Comparison of ENCODE assay signal across 19 cellular contexts in the genomic region with DNA sequence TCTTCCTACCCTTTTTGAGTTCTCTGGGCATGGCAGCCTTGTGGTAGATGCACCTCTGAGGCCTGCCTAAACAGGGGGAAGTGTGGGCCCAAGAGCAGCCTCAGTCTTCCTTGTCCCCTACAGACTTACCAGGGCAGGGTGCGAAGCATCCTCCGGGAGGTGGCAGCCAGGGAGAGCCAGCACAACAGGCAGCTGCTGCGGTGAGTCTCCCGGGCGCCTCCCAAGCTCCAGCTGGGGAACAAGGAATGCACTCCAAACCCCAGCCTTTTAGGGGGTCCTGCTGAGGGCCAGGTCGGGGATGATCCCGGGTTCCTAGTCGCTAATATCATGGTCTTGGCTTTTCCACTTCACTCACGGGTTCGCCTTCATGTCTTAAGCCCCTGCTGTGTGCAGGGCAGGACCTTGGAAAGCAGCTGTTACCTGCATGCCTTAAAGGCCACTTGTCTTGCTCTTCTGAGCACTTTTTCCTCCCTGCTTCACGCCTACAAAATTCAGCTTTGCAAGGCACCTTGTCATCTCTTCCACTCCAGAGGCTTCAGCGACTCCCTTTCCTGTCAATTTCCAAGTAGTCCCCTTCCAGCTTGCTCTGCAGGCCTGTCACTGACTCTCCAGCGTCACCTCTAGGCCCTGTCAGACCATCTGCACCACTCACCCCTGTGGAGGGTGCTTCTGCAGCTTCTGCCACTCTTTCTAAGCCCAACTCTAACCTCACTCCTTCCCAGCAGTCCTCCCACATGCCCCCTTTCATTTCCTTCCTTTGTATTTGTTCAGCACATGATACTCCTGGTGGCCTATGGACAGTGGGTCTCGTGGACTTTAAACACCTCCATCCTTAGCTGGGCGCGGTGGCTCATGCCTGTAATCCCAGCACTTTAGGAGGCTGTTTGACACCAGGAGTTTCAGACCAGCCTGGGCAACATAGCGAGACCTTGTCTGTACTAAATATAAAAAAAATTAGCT. TPM values are rescaled to one million over a fixed set of nuclear protein-coding genes. Genes with fewer than 3 reads are reported as not detected.
DNase-seq lines count a peak whose midpoint lies in the region; ATAC-seq, FAIRE-seq and TF ChIP-seq lines count a peak whose summit lies in the region.
"Had no signal": no experiment of that assay in that cellular context is flagged by ENCODE, and none has a peak within 500 bp of the region (broad histone marks: within the 10 kb centered on the region; RNA-seq: fewer than 3 reads in every experiment).

No MANE protein-coding gene starts in this region.

- ATAC-seq in SK-N-SH treated with all-trans-retinoic acid at 6 μM for 48 hours = no peak
- ATAC-seq: activated CD4-positive, CD25-positive, alpha-beta regulatory T cell treated with anti-CD3 and anti-CD28 coated beads, Interleukin-2, amount 50 U/mL, for 24 hours; activated T-cell treated with anti-CD3 and anti-CD28 coated beads, Interleukin-2, amount 50 U/mL, for 4 hours; HCT116; right cardiac atrium; Right ventricle myocardium inferior had no signal

- no peak for TF ChIP-seq RAD21 in SK-N-SH (IDR thresholded peaks at IDR 0.05; ENCODE audit: low read length)
- TF ChIP-seq RAD21 in Ishikawa (IDR thresholded peaks at IDR 0.05; ENCODE audit: low read depth) = no peak

- TF ChIP-seq EP300 in SK-N-SH (IDR thresholded peaks at IDR 0.05; ENCODE audit: borderline replicate concordance in 1 of 2, low read depth in 1 of 2, low read length in 1 of 2) (no peak), Ishikawa (IDR thresholded peaks at IDR 0.05; ENCODE audit: borderline replicate concordance) (no peak)

- H3K4me1 ChIP-seq in SK-N-SH (ENCODE audit: control insufficient read depth in 1 of 2, insufficient read depth in 2 of 2, low read depth in 1 of 2, low read length in 1 of 2) (peaks cover 14 to 22% of the 10 kb centered on the region in 2 experiments; a peak in 1 of 4 replicates), osteoblast (ENCODE audit: insufficient read depth, low read length) (peaks cover 13% of the 10 kb centered on the region), spleen (no peaks in the 10 kb centered on the region)

- DNase-seq in SK-N-SH = no peak
- DNase-seq in bronchial epithelial cell (ENCODE audit: low read depth) = no peak
- peak; percentile 60 for DNase-seq in osteoblast (ENCODE audit: insufficient read length, low spot score, missing footprints)
- DNase-seq in spleen = no peak
- no peak for DNase-seq in AG08396 (ENCODE audit: low spot score)
- DNase-seq in NCI-H146 treated with DMSO at 0.1 percent for 48 hours (lab: John Stamatoyannopoulos, UW; ENCODE audit: unreplicated experiment) = no peak
- DNase-seq: 8988T; activated T-cell treated with anti-CD3 and anti-CD28 coated beads, Interleukin-2, amount 50 U/mL, for 4 hours; NCI-H2029 treated with DMSO at 0.1 percent for 48 hours; NK-92 treated with Interleukin-12 subunit alpha and Interleukin-12 subunit beta, amount 100 ng/mL, for 24 hours; right cardiac atrium; tibial artery had no signal

- H2AFZ ChIP-seq in SK-N-SH (ENCODE audit: low read depth) = no peak overlapping the region
- no peak overlapping the region for H2AFZ ChIP-seq in osteoblast (ENCODE audit: low read length)

- H3K27me3 ChIP-seq in SK-N-SH (ENCODE audit: insufficient read depth) (no peaks in the 10 kb centered on the region), bronchial epithelial cell (ENCODE audit: control insufficient read depth, insufficient read depth, low read length) (no peaks in the 10 kb centered on the region), osteoblast (ENCODE audit: insufficient read depth, low read length) (no peaks in the 10 kb centered on the region), spleen (replicated peaks in 1 of 7) (no peaks in the 10 kb centered on the region)
- H3K27me3 ChIP-seq: ascending aorta, neutrophil, tibial artery had no signal

- no peak overlapping the region for H3K4me2 ChIP-seq in SK-N-SH
- no peak overlapping the region for H3K4me2 ChIP-seq in osteoblast (ENCODE audit: insufficient read depth, low read length)

- 86% methylated on average over 15 of the region's 17 CpGs for WGBS in SK-N-SH (ENCODE audit: low lambda C conversion rate)
- 90 to 91% (median 90%) methylated on average over 15 to 17 of the region's 17 CpGs for WGBS in spleen, 5 donors

- H3K9ac ChIP-seq in SK-N-SH = no peak overlapping the region

- intact Hi-C loops in spleen (cut with DNase I; ENCODE audit: low total_unique reads) = no loop called here

- H3K4me3 ChIP-seq in SK-N-SH (ENCODE audit: low read depth in 2 of 2, low read length in 1 of 2) (no peak overlapping the region), bronchial epithelial cell (ENCODE audit: low read depth, low read length) (no peak overlapping the region), osteoblast (ENCODE audit: insufficient read depth, low read length) (no peak overlapping the region), spleen (no peak overlapping the region)
- H3K4me3 ChIP-seq: ascending aorta, tibial artery had no signal

- CTCF ChIA-PET in SK-N-SH (lab: Yijun Ruan, JAX) = interaction anchor here (0.7 to 1.5 kb wide), 2 partner anchors 29 to 49 kb away, joined by 3 read pairs; no protein-coding TSS in a partner anchor

- H3K36me3 ChIP-seq in SK-N-SH (replicated peaks in 1 of 2; ENCODE audit: control insufficient read depth in 1 of 2, insufficient read depth in 2 of 2, low read length in 1 of 2) (peaks cover 0 to 10% of the 10 kb centered on the region in 2 experiments), bronchial epithelial cell (ENCODE audit: control insufficient read depth, insufficient read depth, low read length) (peaks cover 2% of the 10 kb centered on the region), osteoblast (ENCODE audit: insufficient read depth, low read length) (peaks cover 2% of the 10 kb centered on the region), spleen (peaks cover 0 to 97% (median 46%) of the 10 kb centered on the region in 6 donors)

- H3K27ac ChIP-seq in SK-N-SH (ENCODE audit: low read depth in 2 of 2, low read length in 1 of 2) (no peak overlapping the region), osteoblast (ENCODE audit: low read depth, low read length) (no peak overlapping the region), spleen (no peak overlapping the region)
- H3K27ac ChIP-seq: ascending aorta, neutrophil, tibial artery had no signal

- no peaks in the 10 kb centered on the region for H4K20me1 ChIP-seq in SK-N-SH (ENCODE audit: insufficient read depth)
- H4K20me1 ChIP-seq in osteoblast (ENCODE audit: insufficient read depth, low read length) = no peaks in the 10 kb centered on the region

- peaks cover 19% of the 10 kb centered on the region for H3F3A ChIP-seq in SK-N-SH (replicated peaks; ENCODE audit: insufficient read depth)

- POLR2A ChIA-PET in SK-N-SH (lab: Yijun Ruan, JAX) = no interaction called here

- H3K9me2 ChIP-seq in SK-N-SH = no peaks in the 10 kb centered on the region

- TF ChIP-seq CTCF in SK-N-SH (IDR thresholded peaks at IDR 0.05) (no peak), bronchial epithelial cell (IDR thresholded peaks at IDR 0.05; ENCODE audit: insufficient read depth, low read length, severe bottlenecking) (no peak), osteoblast (IDR thresholded peaks at IDR 0.05; ENCODE audit: extremely low read depth, low read depth, low read length) (no peak), spleen (IDR thresholded peaks at IDR 0.05 in 8 of 11, conservative IDR thresholded peaks at IDR 0.05 in 3 of 11) (no peak)

- H3K9me3 ChIP-seq in SK-N-SH (no peaks in the 10 kb centered on the region), osteoblast (ENCODE audit: low read depth, low read length) (no peaks in the 10 kb centered on the region), spleen (no peaks in the 10 kb centered on the region)
- H3K9me3 ChIP-seq: ascending aorta, neutrophil, tibial artery had no signal

- no peak for TF ChIP-seq POLR2A in spleen (IDR thresholded peaks at IDR 0.05)

- H3K79me2 ChIP-seq in SK-N-SH (ENCODE audit: insufficient read depth) = no peaks in the 10 kb centered on the region
- no peaks in the 10 kb centered on the region for H3K79me2 ChIP-seq in osteoblast (ENCODE audit: insufficient read depth, low read length)

- FAIRE-seq in bronchial epithelial cell (lab: Jason Lieb, UNC) = peak; percentile 18

TF ChIP-seq in SK-N-SH, 30 proteins besides CTCF, POLR2A, EP300 and RAD21 (continues in another document):
- TF ChIP-seq USF1 (IDR thresholded peaks at IDR 0.05; ENCODE audit: borderline replicate concordance, low read depth) = no peak

TF ChIP-seq in SK-N-SH treated with all-trans-retinoic acid at 6 μM for 48 hours, 23 proteins besides CTCF, POLR2A, EP300 and RAD21 (continues in another document):
- TF ChIP-seq ARNTL (CRISPR knock-in tag; IDR thresholded peaks at IDR 0.05; ENCODE audit: borderline replicate concordance, low read depth) (no peak), TCF4 (CRISPR knock-in tag; IDR thresholded peaks at IDR 0.05; ENCODE audit: borderline replicate concordance) (no peak), ZNF565 (CRISPR knock-in tag; conservative IDR thresholded peaks at IDR 0.05; ENCODE audit: low read depth) (no peak), ZFP30 (CRISPR knock-in tag; IDR thresholded peaks at IDR 0.05) (no peak)

TF ChIP-seq in Ishikawa, 13 proteins besides CTCF, POLR2A, EP300 and RAD21 (continues in another document):
- no peak for TF ChIP-seq CREB1 (IDR thresholded peaks at IDR 0.05; ENCODE audit: low read depth)

RNA-seq across cellular contexts. Expression of gene PISD, which starts 57.0 kb away (rescaled TPM):
- polyA plus RNA-seq in SK-N-SH (2012; rRNA removed) (34.9 and 41.4 TPM in 2 replicates), spleen (10 to 100 TPM; 27.6 to 41.7 (median 32.1) TPM)
- 16.3 and 23.2 TPM in 2 replicates for polyA plus RNA-seq in SK-N-SH (2012; cell fraction: cytosol; rRNA removed)
- 105 and 113 TPM in 2 replicates for polyA plus RNA-seq in SK-N-SH (2012; cell fraction: nucleus; rRNA removed)
- total RNA-seq in bronchial epithelial cell (21.9 and 28.7 TPM in 2 replicates), osteoblast (35.1 and 37.3 TPM in 2 replicates), spleen (100 to 1,000 TPM in 2 of 7 donors, 10 to 100 TPM in 5; 52.6 to 108 (median 83.0) TPM)
